In genomic region chr3:9422712-9423424, GRCh38 we compare ENCODE assay signal across 8 cellular contexts. TPM values are rescaled to one million over a fixed set of nuclear protein-coding genes. Genes with fewer than 3 reads are reported as not detected.
DNase-seq lines count a peak whose midpoint lies in the region; ATAC-seq and TF ChIP-seq lines count a peak whose summit lies in the region.

No MANE protein-coding gene starts in this region.

- H3K27ac Mint-ChIP-seq in stimulated activated effector memory CD8-positive, alpha-beta T cell treated with anti-CD3 and anti-CD28 coated beads, Interleukin-12 subunit alpha, Interleukin-12 subunit beta, amount 100 ng/mL, for 72 hours = peak overlapping the region; percentile 87

- H3K4me1 ChIP-seq in MM.1S (ENCODE audit: low read length) (no peaks in the 10 kb centered on the region), colonic mucosa (peaks cover 17% of the 10 kb centered on the region)

- intact Hi-C loops in colonic mucosa (cut with DNase I) = no loop called here

- H3K9me2 ChIP-seq in MM.1S (replicated peaks; ENCODE audit: insufficient read depth, low read length) = no peaks in the 10 kb centered on the region

- peaks cover 38% of the 10 kb centered on the region for H3K4me1 Mint-ChIP-seq in stimulated activated effector memory CD8-positive, alpha-beta T cell treated with anti-CD3 and anti-CD28 coated beads, Interleukin-12 subunit alpha, Interleukin-12 subunit beta, amount 100 ng/mL, for 72 hours

- H3K4me3 Mint-ChIP-seq in stimulated activated effector memory CD8-positive, alpha-beta T cell treated with anti-CD3 and anti-CD28 coated beads, Interleukin-12 subunit alpha, Interleukin-12 subunit beta, amount 100 ng/mL, for 72 hours = peak overlapping the region; percentile 3

- H3K9ac ChIP-seq in MM.1S (ENCODE audit: low read length) = no peak overlapping the region
- H3K9ac ChIP-seq in colonic mucosa (ENCODE audit: low read depth in 2 of 2, low read length in 2 of 2) = peak overlapping the region in 1 of 2 donors; percentile 67

- peaks cover 95% of the 10 kb centered on the region for H3K79me2 ChIP-seq in MM.1S (ENCODE audit: low read length)

- H3K36me3 ChIP-seq in MM.1S (replicated peaks; ENCODE audit: insufficient read depth, low read length) = peaks cover 5% of the 10 kb centered on the region; the same call in 1 of the 2 replicates
- no peaks in the 10 kb centered on the region for H3K36me3 ChIP-seq in colonic mucosa

- H2AFZ ChIP-seq in MM.1S (ENCODE audit: low read length) = no peak overlapping the region

- peak; percentile 72 for ATAC-seq in stimulated activated effector memory CD8-positive, alpha-beta T cell treated with anti-CD3 and anti-CD28 coated beads, Interleukin-12 subunit alpha, Interleukin-12 subunit beta, amount 100 ng/mL, for 72 hours
- no peak for ATAC-seq in GM18517 (IDR thresholded peaks at IDR 0.05; ENCODE audit: unreplicated experiment)

- peaks cover 17% of the 10 kb centered on the region; the same call in 1 of the 2 replicates for H4K20me1 ChIP-seq in MM.1S (ENCODE audit: insufficient read depth, low read length)

- H3K27me3 ChIP-seq in MM.1S (replicated peaks; ENCODE audit: insufficient read depth, low read length) (no peaks in the 10 kb centered on the region), colonic mucosa (no peaks in the 10 kb centered on the region)

- no peaks in the 10 kb centered on the region for H3K9me3 ChIP-seq in MM.1S (replicated peaks; ENCODE audit: insufficient read depth, low read length)
- no peaks in the 10 kb centered on the region for H3K9me3 ChIP-seq in colonic mucosa

- H3K4me3 ChIP-seq in MM.1S (ENCODE audit: low read length) = no peak overlapping the region
- no peak overlapping the region for H3K4me3 ChIP-seq in colonic mucosa

- peak; percentile 76 for DNase-seq in NCI-H2171 treated with DMSO at 0.1 percent for 48 hours (lab: John Stamatoyannopoulos, UW)
- DNase-seq in NCI-H2171 (lab: John Stamatoyannopoulos, UW) = no peak
- DNase-seq in MM.1S = no peak
- peak; percentile 82 for DNase-seq in SIG-M5 treated with dmso at 0.1 percent for 504 hours (lab: John Stamatoyannopoulos, UW; ENCODE audit: unreplicated experiment)
- DNase-seq in colonic mucosa = peak; percentile 94
- DNase-seq in kidney tubule cell (ENCODE audit: low spot score) = peak; percentile 91
- DNase-seq in stimulated activated effector memory CD8-positive, alpha-beta T cell treated with anti-CD3 and anti-CD28 coated beads, Interleukin-12 subunit alpha, Interleukin-12 subunit beta, amount 100 ng/mL, for 72 hours (ENCODE audit: low spot score in 2 of 2) = no peak

- no peaks in the 10 kb centered on the region for H3K9me3 Mint-ChIP-seq in stimulated activated effector memory CD8-positive, alpha-beta T cell treated with anti-CD3 and anti-CD28 coated beads, Interleukin-12 subunit alpha, Interleukin-12 subunit beta, amount 100 ng/mL, for 72 hours

- H3F3A ChIP-seq in MM.1S (ENCODE audit: insufficient read depth, low read length) = peaks cover 9% of the 10 kb centered on the region; the same call in 1 of the 2 replicates

- peaks cover 77% of the 10 kb centered on the region for H3K36me3 Mint-ChIP-seq in stimulated activated effector memory CD8-positive, alpha-beta T cell treated with anti-CD3 and anti-CD28 coated beads, Interleukin-12 subunit alpha, Interleukin-12 subunit beta, amount 100 ng/mL, for 72 hours

- TF ChIP-seq CTCF in MM.1S (IDR thresholded peaks at IDR 0.05; ENCODE audit: low read length) = peak; percentile 24
- TF ChIP-seq CTCF in colonic mucosa (IDR thresholded peaks at IDR 0.05) = peak; percentile 38

- H3K4me2 ChIP-seq in MM.1S (ENCODE audit: low read depth, low read length) = no peak overlapping the region

- H3K27ac ChIP-seq in MM.1S (ENCODE audit: low read length) (no peak overlapping the region), colonic mucosa (peak overlapping the region; percentile 89)

RNA-seq across cellular contexts. Expression of gene SETD5, which starts 25.5 kb away (rescaled TPM):
- total RNA-seq in colonic mucosa = 10 to 100 TPM; 89.1 to 91.3 TPM

Comparison
In these comparisons a context has a peak if more than half of its experiments do, and no peak if none do; other contexts are left out.
1. DNase-seq: peak in NCI-H2171 treated with DMSO at 0.1 percent for 48 hours (single experiment), SIG-M5 treated with dmso at 0.1 percent for 504 hours (single experiment), colonic mucosa (single experiment) and kidney tubule cell (single experiment); none in NCI-H2171 (single experiment), MM.1S (single experiment) and stimulated activated effector memory CD8-positive, alpha-beta T cell treated with anti-CD3 and anti-CD28 coated beads, Interleukin-12 subunit alpha, Interleukin-12 subunit beta, amount 100 ng/mL, for 72 hours (0 of 2).